Comparison of ENCODE assay signal across 9 cellular contexts in genomic region chr6:30612687-30613248, GRCh38. TPM values are rescaled to one million over a fixed set of nuclear protein-coding genes. Genes with fewer than 3 reads are reported as not detected.
DNase-seq lines count a peak whose midpoint lies in the region; ATAC-seq and TF ChIP-seq lines count a peak whose summit lies in the region.
"Had no signal": no experiment of that assay in that cellular context is flagged by ENCODE, and none has a peak within 500 bp of the region (broad histone marks: within the 10 kb centered on the region; RNA-seq: fewer than 3 reads in every experiment).

No MANE protein-coding gene starts in this region.

- H3K27me3 Mint-ChIP-seq in activated CD4-positive, alpha-beta memory T cell treated with anti-CD3 and anti-CD28 coated beads, Interleukin-2, amount 10 ng/mL, durations not matched to agents 7 days and 5 days: no peaks in the 10 kb centered on the region
- H3K27me3 Mint-ChIP-seq in immature natural killer cell (ENCODE audit: low read depth in 3 of 3): peaks cover 29 to 37% (median 34%) of the 10 kb centered on the region in 3 donors

- no peak for ATAC-seq in GM21529 (IDR thresholded peaks at IDR 0.05; ENCODE audit: unreplicated experiment)

- no peak overlapping the region for H3K4me3 ChIP-seq in tibial artery

- H3K36me3 ChIP-seq in tibial artery: peaks cover 30 to 32% (median 30%) of the 10 kb centered on the region in 3 donors

- H3K4me1 Mint-ChIP-seq in activated CD4-positive, alpha-beta memory T cell treated with anti-CD3 and anti-CD28 coated beads, Interleukin-2, amount 10 ng/mL, durations not matched to agents 7 days and 5 days: peaks cover 61% of the 10 kb centered on the region
- H3K4me1 Mint-ChIP-seq in immature natural killer cell: peaks cover 51 to 65% of the 10 kb centered on the region in 2 donors

- no peaks in the 10 kb centered on the region for H3K27me3 ChIP-seq in tibial artery

- H3K9me3 Mint-ChIP-seq in activated CD4-positive, alpha-beta memory T cell treated with anti-CD3 and anti-CD28 coated beads, Interleukin-2, amount 10 ng/mL, durations not matched to agents 7 days and 5 days: no peaks in the 10 kb centered on the region
- H3K9me3 Mint-ChIP-seq in immature natural killer cell: peaks cover 0 to 9% (median 2%) of the 10 kb centered on the region in 6 donors

- intact Hi-C loops in tibial artery (cut with DNase I; ENCODE audit: low total_unique reads): no loop called here

- H3K36me3 Mint-ChIP-seq in activated CD4-positive, alpha-beta memory T cell treated with anti-CD3 and anti-CD28 coated beads, Interleukin-2, amount 10 ng/mL, durations not matched to agents 7 days and 5 days (ENCODE audit: low read depth): peaks cover 84% of the 10 kb centered on the region
- H3K36me3 Mint-ChIP-seq in immature natural killer cell: peaks cover 24 to 43% (median 35%) of the 10 kb centered on the region in 3 donors

- H3K4me3 Mint-ChIP-seq in activated CD4-positive, alpha-beta memory T cell treated with anti-CD3 and anti-CD28 coated beads, Interleukin-2, amount 10 ng/mL, durations not matched to agents 7 days and 5 days: no peak overlapping the region
- H3K4me3 Mint-ChIP-seq in immature natural killer cell: no peak overlapping the region

- H3K9me3 ChIP-seq in tibial artery: no peaks in the 10 kb centered on the region

- H3K27ac ChIP-seq in tibial artery: peak overlapping the region; percentile 96 to 98

- DNase-seq in activated effector memory CD4-positive, alpha-beta T cell treated with anti-CD3 and anti-CD28 coated beads, Interleukin-2, amount 50 U/mL, for 16 hours: peak; percentile 53
- no peak for DNase-seq in activated effector memory CD4-positive, alpha-beta T cell treated with Interleukin-2 at 50 U/mL for 16 hours
- DNase-seq in activated CD4-positive, alpha-beta memory T cell treated with anti-CD3 and anti-CD28 coated beads, Interleukin-2, amount 10 ng/mL, durations not matched to agents 7 days and 5 days: no peak
- DNase-seq in immature natural killer cell: no peak
- DNase-seq in tibial artery: no peak
- DNase-seq in NCI-H1436 treated with DMSO at 0.1 percent for 48 hours (lab: John Stamatoyannopoulos, UW): no peak
- no peak for DNase-seq in GM10266 (ENCODE audit: extremely low spot score)
- DNase-seq: DND-41 had no signal

- peaks cover 0 to 58% (median 34%) of the 10 kb centered on the region in 4 donors for H3K4me1 ChIP-seq in tibial artery

- CTCF ChIA-PET in activated CD4-positive, alpha-beta memory T cell treated with anti-CD3 and anti-CD28 coated beads, Interleukin-2, amount 10 ng/mL, durations not matched to agents 7 days and 5 days (lab: Charles Lee): interaction anchor here (1.2 to 4.2 kb wide), 11 partner anchors 15 to 131 kb away, joined by 3 to 37 read pairs (median 5); partner anchors contain the start of genes DHX16 and FLOT1

- POLR2A ChIA-PET in activated CD4-positive, alpha-beta memory T cell treated with anti-CD3 and anti-CD28 coated beads, Interleukin-2, amount 10 ng/mL, durations not matched to agents 7 days and 5 days (lab: Charles Lee): interaction anchor here (0.8 to 4.8 kb wide), 20 partner anchors 15 to 400 kb away, joined by 3 to 97 read pairs (median 4); partner anchors contain the start of genes ABCF1, C6orf136, GNL1 and MDC1

- H3K27ac Mint-ChIP-seq in activated CD4-positive, alpha-beta memory T cell treated with anti-CD3 and anti-CD28 coated beads, Interleukin-2, amount 10 ng/mL, durations not matched to agents 7 days and 5 days: peak overlapping the region; percentile 73
- H3K27ac Mint-ChIP-seq in immature natural killer cell: peak overlapping the region; percentile 99 to 100 (median 100)

- TF ChIP-seq CTCF in tibial artery (IDR thresholded peaks at IDR 0.05): no peak
- TF ChIP-seq CTCF in GM10266 (IDR thresholded peaks at IDR 0.05; ENCODE audit: control insufficient read depth, insufficient read depth, low read depth, missing control alignments): no peak

RNA-seq across cellular contexts. Expression of gene PPP1R10, which starts 4.3 kb away (rescaled TPM):
- 100 to 1,000 TPM in 1 of 2 experiments, 10 to 100 TPM in 1; 96.1 to 103 TPM for total RNA-seq in activated CD4-positive, alpha-beta memory T cell treated with anti-CD3 and anti-CD28 coated beads, Interleukin-2, amount 10 ng/mL, durations not matched to agents 7 days and 5 days
- 10 to 100 TPM in 2 of 3 donors, 1 to 10 TPM in 1; 5.5 to 30.0 (median 12.9) TPM for polyA plus RNA-seq in immature natural killer cell

RNA-seq across cellular contexts. Expression of gene MRPS18B, which starts 4.9 kb away (rescaled TPM):
- 10 to 100 TPM; 42.4 to 42.8 TPM for total RNA-seq in activated CD4-positive, alpha-beta memory T cell treated with anti-CD3 and anti-CD28 coated beads, Interleukin-2, amount 10 ng/mL, durations not matched to agents 7 days and 5 days
- 100 to 1,000 TPM in 2 of 3 donors, 10 to 100 TPM in 1; 86.6 to 114 (median 102) TPM for polyA plus RNA-seq in immature natural killer cell

RNA-seq across cellular contexts. Expression of gene ATAT1, which starts 13.9 kb away (rescaled TPM):
- 1 to 10 TPM; 6.3 to 8.0 TPM for total RNA-seq in activated CD4-positive, alpha-beta memory T cell treated with anti-CD3 and anti-CD28 coated beads, Interleukin-2, amount 10 ng/mL, durations not matched to agents 7 days and 5 days
- 1 to 10 TPM in 1 of 3 donors, under 1 TPM in 1, not detected in 1; 0.43 to 3.1 TPM for polyA plus RNA-seq in immature natural killer cell

RNA-seq across cellular contexts. Expression of gene C6orf136, which starts 34.2 kb away (rescaled TPM):
- total RNA-seq in activated CD4-positive, alpha-beta memory T cell treated with anti-CD3 and anti-CD28 coated beads, Interleukin-2, amount 10 ng/mL, durations not matched to agents 7 days and 5 days: 10 to 100 TPM; 21.7 to 24.4 TPM
- 10 to 100 TPM in 1 of 3 donors, 1 to 10 TPM in 2; 4.3 to 16.5 (median 9.8) TPM for polyA plus RNA-seq in immature natural killer cell

RNA-seq across cellular contexts. Expression of gene ABCF1, which starts 41.5 kb away (rescaled TPM):
- 10 to 100 TPM; 64.3 to 65.2 TPM for total RNA-seq in activated CD4-positive, alpha-beta memory T cell treated with anti-CD3 and anti-CD28 coated beads, Interleukin-2, amount 10 ng/mL, durations not matched to agents 7 days and 5 days
- 10 to 100 TPM in 2 of 3 donors, 1 to 10 TPM in 1; 4.3 to 50.1 (median 15.2) TPM for polyA plus RNA-seq in immature natural killer cell
